19 cellular contexts compared by ENCODE assay signal in the genomic region with DNA sequence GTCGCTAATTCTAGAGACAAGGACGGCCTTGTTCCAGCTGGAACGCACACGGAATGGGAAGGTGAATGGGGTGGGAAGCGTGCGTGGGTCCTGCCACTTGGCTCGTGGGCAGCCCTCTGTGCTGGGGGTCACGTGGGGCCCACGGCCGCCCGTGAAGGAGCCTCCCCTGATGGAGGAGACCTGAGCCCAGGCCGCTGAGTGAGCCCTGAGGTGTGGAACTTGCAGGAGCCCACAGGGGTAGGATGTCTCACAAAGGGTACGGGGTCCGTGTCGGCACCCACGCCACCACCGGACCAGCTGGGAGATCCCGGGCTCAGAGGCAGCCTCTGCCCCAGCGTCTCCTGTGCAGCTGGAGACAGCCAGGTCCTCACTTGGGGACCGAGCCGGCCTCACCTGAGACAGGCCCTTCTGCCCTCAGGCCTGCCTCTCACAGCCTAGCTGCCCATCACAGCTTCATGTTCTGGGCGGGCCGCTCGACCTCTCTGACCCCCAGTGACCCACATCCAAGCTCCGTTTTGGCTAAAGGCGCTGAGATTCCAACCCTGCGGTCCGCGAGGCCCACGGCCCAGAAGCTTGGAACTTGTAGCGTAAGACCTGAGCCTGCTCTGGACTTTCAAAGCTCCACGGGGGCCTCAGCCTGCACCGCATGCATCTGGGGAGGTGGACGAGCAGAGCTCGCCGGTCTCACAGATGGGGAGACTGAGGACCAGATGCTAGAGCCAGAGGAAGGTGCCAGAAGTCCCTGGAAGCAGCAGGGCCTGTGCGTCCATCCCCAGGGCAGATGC.
A peak's percentile ranks its signal among the peaks of the same experiment; 100 is the strongest.
DNase-seq lines count a peak whose midpoint lies in the region; ATAC-seq, FAIRE-seq and TF ChIP-seq lines count a peak whose summit lies in the region.
"Had no signal": no experiment of that assay in that cellular context is flagged by ENCODE, and none has a peak within 500 bp of the region (broad histone marks: within the 10 kb centered on the region; RNA-seq: fewer than 3 reads in every experiment).

No MANE protein-coding gene starts in this region.

- peak; percentile 1 for DNase-seq in activated CD8-positive, alpha-beta T cell treated with anti-CD3 and anti-CD28 coated beads for 36 hours
- no peak for DNase-seq in activated CD8-positive, alpha-beta T cell treated with anti-CD3 and anti-CD28 coated beads, Interleukin-2, amount 10 ng/mL, durations not matched to agents 7 days and 5 days
- DNase-seq in ELF-1 (ENCODE audit: low read depth, low spot score) (peak; percentile 65), endothelial cell (ENCODE audit: low spot score) (peak; percentile 2), progenitor cell of endocrine pancreas (ENCODE audit: low spot score, unreplicated experiment) (peak; percentile 5), GM12891 (ENCODE audit: insufficient read length, low spot score) (no peak)
- DNase-seq: activated CD4-positive, alpha-beta T cell treated with anti-CD3 and anti-CD28 coated beads for 36 hours; DMS53; NCI-H526 treated with DMSO at 0.1 percent for 48 hours; occipital lobe; OCI-M1; stimulated activated CD8-positive, alpha-beta memory T cell treated with anti-CD3 and anti-CD28 coated beads, Interleukin-4, amount 100 ng/mL, for 48 hours; testis had no signal

- peaks cover 2% of the 10 kb centered on the region for H3K4me1 Mint-ChIP-seq in activated CD8-positive, alpha-beta T cell treated with anti-CD3 and anti-CD28 coated beads for 36 hours (ENCODE audit: low read depth)
- no peaks in the 10 kb centered on the region for H3K4me1 Mint-ChIP-seq in activated CD8-positive, alpha-beta T cell treated with anti-CD3 and anti-CD28 coated beads, Interleukin-2, amount 10 ng/mL, durations not matched to agents 7 days and 5 days (ENCODE audit: low read depth)
- peaks cover 3% of the 10 kb centered on the region for H3K4me1 Mint-ChIP-seq in endothelial cell (ENCODE audit: unreplicated experiment)
- peaks cover 36% of the 10 kb centered on the region for H3K4me1 Mint-ChIP-seq in progenitor cell of endocrine pancreas (ENCODE audit: low read depth)
- H3K4me1 Mint-ChIP-seq: activated CD4-positive, alpha-beta T cell treated with anti-CD3 and anti-CD28 coated beads for 36 hours had no signal

- no peak overlapping the region for H3K27ac Mint-ChIP-seq in activated CD8-positive, alpha-beta T cell treated with anti-CD3 and anti-CD28 coated beads for 36 hours
- no peak overlapping the region for H3K27ac Mint-ChIP-seq in activated CD8-positive, alpha-beta T cell treated with anti-CD3 and anti-CD28 coated beads, Interleukin-2, amount 10 ng/mL, durations not matched to agents 7 days and 5 days
- H3K27ac Mint-ChIP-seq in endothelial cell (ENCODE audit: unreplicated experiment) (no peak overlapping the region), progenitor cell of endocrine pancreas (no peak overlapping the region)
- H3K27ac Mint-ChIP-seq: activated CD4-positive, alpha-beta T cell treated with anti-CD3 and anti-CD28 coated beads for 36 hours; CD14-positive monocyte; IgD-negative memory B cell had no signal

- POLR2A ChIA-PET in activated CD8-positive, alpha-beta T cell treated with anti-CD3 and anti-CD28 coated beads for 36 hours (lab: Charles Lee): interaction anchor here (0.8 kb wide), 1 partner anchor 13 kb away, joined by 3 read pairs; no protein-coding TSS in a partner anchor
- POLR2A ChIA-PET in activated CD8-positive, alpha-beta T cell treated with anti-CD3 and anti-CD28 coated beads, Interleukin-2, amount 10 ng/mL, durations not matched to agents 7 days and 5 days (lab: Charles Lee): no interaction called here

- ATAC-seq in activated CD8-positive, alpha-beta T cell treated with anti-CD3 and anti-CD28 coated beads for 36 hours: no peak
- no peak for ATAC-seq in activated CD8-positive, alpha-beta T cell treated with anti-CD3 and anti-CD28 coated beads, Interleukin-2, amount 10 ng/mL, durations not matched to agents 7 days and 5 days
- ATAC-seq in HG02610 (IDR thresholded peaks at IDR 0.05; ENCODE audit: unreplicated experiment): no peak
- no peak for ATAC-seq in GM19455 (IDR thresholded peaks at IDR 0.05; ENCODE audit: unreplicated experiment)
- ATAC-seq: A549; activated CD4-positive, alpha-beta T cell treated with anti-CD3 and anti-CD28 coated beads for 36 hours had no signal

- no peak for FAIRE-seq in GM12891 (lab: Jason Lieb, UNC)
- FAIRE-seq: A549 had no signal

- H3K9me3 Mint-ChIP-seq in activated CD8-positive, alpha-beta T cell treated with anti-CD3 and anti-CD28 coated beads for 36 hours: no peaks in the 10 kb centered on the region
- H3K9me3 Mint-ChIP-seq in activated CD8-positive, alpha-beta T cell treated with anti-CD3 and anti-CD28 coated beads, Interleukin-2, amount 10 ng/mL, durations not matched to agents 7 days and 5 days (ENCODE audit: insufficient read depth): no peaks in the 10 kb centered on the region
- H3K9me3 Mint-ChIP-seq in endothelial cell (ENCODE audit: unreplicated experiment) (no peaks in the 10 kb centered on the region), progenitor cell of endocrine pancreas (ENCODE audit: low read depth) (no peaks in the 10 kb centered on the region)
- H3K9me3 Mint-ChIP-seq: central memory CD8-positive, alpha-beta T cell; IgD-negative memory B cell had no signal

- CTCF ChIA-PET in activated CD8-positive, alpha-beta T cell treated with anti-CD3 and anti-CD28 coated beads for 36 hours (lab: Charles Lee): no interaction called here
- CTCF ChIA-PET in activated CD8-positive, alpha-beta T cell treated with anti-CD3 and anti-CD28 coated beads, Interleukin-2, amount 10 ng/mL, durations not matched to agents 7 days and 5 days (lab: Charles Lee): interaction anchor here (1.1 kb wide), 1 partner anchor 13 kb away, joined by 3 read pairs; no protein-coding TSS in a partner anchor

- intact Hi-C loops in activated CD8-positive, alpha-beta T cell treated with anti-CD3 and anti-CD28 coated beads for 36 hours (cut with micrococcal nuclease): no loop called here

- no peak for TF ChIP-seq POLR2A in GM12891 (IDR thresholded peaks at IDR 0.05; ENCODE audit: low read depth, low read length)

- H3K27me3 Mint-ChIP-seq in activated CD8-positive, alpha-beta T cell treated with anti-CD3 and anti-CD28 coated beads for 36 hours: no peaks in the 10 kb centered on the region
- no peaks in the 10 kb centered on the region for H3K27me3 Mint-ChIP-seq in activated CD8-positive, alpha-beta T cell treated with anti-CD3 and anti-CD28 coated beads, Interleukin-2, amount 10 ng/mL, durations not matched to agents 7 days and 5 days (ENCODE audit: low read depth)
- H3K27me3 Mint-ChIP-seq in endothelial cell (ENCODE audit: unreplicated experiment) (peaks cover 2% of the 10 kb centered on the region), progenitor cell of endocrine pancreas (no peaks in the 10 kb centered on the region)
- H3K27me3 Mint-ChIP-seq: activated CD4-positive, alpha-beta T cell treated with anti-CD3 and anti-CD28 coated beads for 36 hours had no signal

- no peak overlapping the region for H3K4me3 Mint-ChIP-seq in activated CD8-positive, alpha-beta T cell treated with anti-CD3 and anti-CD28 coated beads for 36 hours
- no peak overlapping the region for H3K4me3 Mint-ChIP-seq in activated CD8-positive, alpha-beta T cell treated with anti-CD3 and anti-CD28 coated beads, Interleukin-2, amount 10 ng/mL, durations not matched to agents 7 days and 5 days
- H3K4me3 Mint-ChIP-seq in endothelial cell (ENCODE audit: unreplicated experiment) (no peak overlapping the region), progenitor cell of endocrine pancreas (ENCODE audit: low read depth) (no peak overlapping the region)
- H3K4me3 Mint-ChIP-seq: activated CD4-positive, alpha-beta T cell treated with anti-CD3 and anti-CD28 coated beads for 36 hours; central memory CD8-positive, alpha-beta T cell had no signal

- no peak for TF ChIP-seq CTCF in activated CD8-positive, alpha-beta T cell treated with anti-CD3 and anti-CD28 coated beads for 36 hours (IDR thresholded peaks at IDR 0.05)
- TF ChIP-seq CTCF in endothelial cell (IDR thresholded peaks at IDR 0.05; ENCODE audit: unreplicated experiment): no peak
- TF ChIP-seq CTCF in progenitor cell of endocrine pancreas (IDR thresholded peaks at IDR 0.05; ENCODE audit: unreplicated experiment): no peak

- no peaks in the 10 kb centered on the region for H3K36me3 Mint-ChIP-seq in activated CD8-positive, alpha-beta T cell treated with anti-CD3 and anti-CD28 coated beads for 36 hours (ENCODE audit: low read depth)
- H3K36me3 Mint-ChIP-seq in activated CD8-positive, alpha-beta T cell treated with anti-CD3 and anti-CD28 coated beads, Interleukin-2, amount 10 ng/mL, durations not matched to agents 7 days and 5 days (ENCODE audit: low read depth): no peaks in the 10 kb centered on the region
- H3K36me3 Mint-ChIP-seq in endothelial cell (ENCODE audit: low read depth, unreplicated experiment) (no peaks in the 10 kb centered on the region), progenitor cell of endocrine pancreas (ENCODE audit: insufficient read depth) (no peaks in the 10 kb centered on the region)
- H3K36me3 Mint-ChIP-seq: CD14-positive monocyte, IgD-negative memory B cell had no signal

TF ChIP-seq in GM12891, 5 proteins besides CTCF, POLR2A, EP300 and RAD21:
- no peak for TF ChIP-seq POLR2AphosphoS5 (IDR thresholded peaks at IDR 0.05; ENCODE audit: low read depth, low read length)
- TF ChIP-seq POU2F2 (IDR thresholded peaks at IDR 0.05; ENCODE audit: low read depth, low read length): no peak
- TF ChIP-seq TAF1 (IDR thresholded peaks at IDR 0.05; ENCODE audit: low read depth, low read length): no peak
- no peak for TF ChIP-seq PAX5 (IDR thresholded peaks at IDR 0.05; ENCODE audit: insufficient read depth, low read length, severe bottlenecking)
- TF ChIP-seq SPI1 (IDR thresholded peaks at IDR 0.05; ENCODE audit: low read depth, low read length): no peak

Comparison
In these comparisons a context has a peak if more than half of its experiments do, and no peak if none do; other contexts are left out.
1. DNase-seq: peak in activated CD8-positive, alpha-beta T cell treated with anti-CD3 and anti-CD28 coated beads for 36 hours (single experiment), ELF-1 (single experiment), endothelial cell (single experiment) and progenitor cell of endocrine pancreas (single experiment); none in activated CD8-positive, alpha-beta T cell treated with anti-CD3 and anti-CD28 coated beads, Interleukin-2, amount 10 ng/mL, durations not matched to agents 7 days and 5 days (single experiment) and GM12891 (single experiment).